In genomic region chr11:123548774-123549173, GRCh38 we compare ENCODE assay signal across 21 cellular contexts.
DNase-seq lines count a peak whose midpoint lies in the region; ATAC-seq, FAIRE-seq and TF ChIP-seq lines count a peak whose summit lies in the region.
"Had no signal": no experiment of that assay in that cellular context is flagged by ENCODE, and none has a peak within 500 bp of the region (broad histone marks: within the 10 kb centered on the region; RNA-seq: fewer than 3 reads in every experiment).

No MANE protein-coding gene starts in this region.

- no peak overlapping the region for H2AFZ ChIP-seq in GM23338
- no peak overlapping the region for H2AFZ ChIP-seq in H9 (ENCODE audit: low read length)
- no peak overlapping the region for H2AFZ ChIP-seq in H1 (ENCODE audit: low read length)

- in situ Hi-C loops in transverse colon (cut with MboI; ENCODE audit: low pct_ligation_motif_present in 1 of 4, low pct_unique_long_range_greater_than_20kb in 1 of 4, low sequenced_read_pairs in 3 of 4): no loop called here

- TF ChIP-seq RAD21 in H1 (IDR thresholded peaks at IDR 0.05 in 1 of 2, conservative IDR thresholded peaks at IDR 0.05 in 1 of 2; ENCODE audit: low read depth in 2 of 2, low read length in 2 of 2): no peak

- H3K27me3 Mint-ChIP-seq in GM23338 (ENCODE audit: insufficient read depth, low read depth, poor library complexity) (peaks cover 10% of the 10 kb centered on the region), H9 (ENCODE audit: low read depth) (no peaks in the 10 kb centered on the region)
- H3K27me3 Mint-ChIP-seq in CD4-positive, alpha-beta T cell: no peaks in the 10 kb centered on the region
- H3K27me3 Mint-ChIP-seq: CD4-positive, CD25-positive, alpha-beta regulatory T cell had no signal

- H3K36me3 ChIP-seq in GM23338 (ENCODE audit: insufficient read depth) (no peaks in the 10 kb centered on the region), H1 (ENCODE audit: control insufficient read depth in 2 of 4, insufficient read depth in 4 of 4, low read length in 3 of 4) (no peaks in the 10 kb centered on the region), transverse colon (no peaks in the 10 kb centered on the region)
- H3K36me3 ChIP-seq: BE2C, HAP-1 had no signal

- H3K4me3 Mint-ChIP-seq in GM23338: no peak overlapping the region
- H3K4me3 Mint-ChIP-seq in H9: no peak overlapping the region; a peak in 2 of 5 replicates
- no peak overlapping the region for H3K4me3 Mint-ChIP-seq in CD4-positive, alpha-beta T cell
- H3K4me3 Mint-ChIP-seq: CD4-positive, CD25-positive, alpha-beta regulatory T cell had no signal

- no peak overlapping the region for H2BK20ac ChIP-seq in H9 (ENCODE audit: low read depth, low read length, poor library complexity, severe bottlenecking)
- H2BK20ac ChIP-seq in H1 (ENCODE audit: low read length): no peak overlapping the region

- no peak overlapping the region for H3T11ph ChIP-seq in H9 (ENCODE audit: low read length)

- H3K4me1 Mint-ChIP-seq in GM23338: peaks cover 20% of the 10 kb centered on the region
- peaks cover 37 to 42% of the 10 kb centered on the region in 2 experiments for H3K4me1 Mint-ChIP-seq in H9
- no peaks in the 10 kb centered on the region for H3K4me1 Mint-ChIP-seq in CD4-positive, alpha-beta T cell (ENCODE audit: low read depth)

- no peak for ATAC-seq in GM23338
- no peak for ATAC-seq in CD4-positive, alpha-beta T cell (ENCODE audit: poor library complexity)
- ATAC-seq: K562 had no signal

- H4K8ac ChIP-seq in H9 (replicated peaks; ENCODE audit: insufficient read length, low read depth, low read length) (no peak overlapping the region), H1 (ENCODE audit: extremely low read depth, insufficient read depth, low read length) (no peak overlapping the region)

- no peak overlapping the region for H3K23ac ChIP-seq in H9 (ENCODE audit: insufficient read length, low read depth, low read length)
- H3K23ac ChIP-seq in H1 (ENCODE audit: insufficient read length): no peak overlapping the region

- H2AK5ac ChIP-seq in H9 (ENCODE audit: insufficient read length, low read length): no peak overlapping the region
- no peak overlapping the region for H2AK5ac ChIP-seq in H1 (ENCODE audit: low read depth, low read length)

- H3K27ac ChIP-seq in GM23338 (ENCODE audit: low read depth): no peak overlapping the region
- H3K27ac ChIP-seq in H9 (ENCODE audit: insufficient read length, low read depth, low read length): no peak overlapping the region
- no peak overlapping the region for H3K27ac ChIP-seq in H1 (ENCODE audit: low read depth, low read length)
- H3K27ac ChIP-seq in CD4-positive, alpha-beta T cell (ENCODE audit: low read depth, low read length): no peak overlapping the region
- no peak overlapping the region for H3K27ac ChIP-seq in transverse colon

- no peaks in the 10 kb centered on the region for H3K27me3 ChIP-seq in GM23338 (ENCODE audit: insufficient read depth)
- H3K27me3 ChIP-seq in H9 (ENCODE audit: insufficient read depth, low read length): no peaks in the 10 kb centered on the region
- H3K27me3 ChIP-seq in H1 (replicated peaks in 1 of 4; ENCODE audit: control insufficient read depth in 3 of 4, extremely low read depth in 1 of 4, insufficient read depth in 3 of 4, low read length in 3 of 4): no peaks in the 10 kb centered on the region
- no peaks in the 10 kb centered on the region for H3K27me3 ChIP-seq in CD4-positive, alpha-beta T cell (ENCODE audit: control insufficient read depth, insufficient read depth, low read length)
- H3K27me3 ChIP-seq in transverse colon: no peaks in the 10 kb centered on the region
- H3K27me3 ChIP-seq: BE2C had no signal

- H3K9me3 Mint-ChIP-seq in GM23338 (no peaks in the 10 kb centered on the region), H9 (no peaks in the 10 kb centered on the region)
- no peaks in the 10 kb centered on the region for H3K9me3 Mint-ChIP-seq in CD4-positive, alpha-beta T cell

- H3K4me1 ChIP-seq in GM23338 (ENCODE audit: insufficient read depth) (peaks cover 3% of the 10 kb centered on the region), H9 (ENCODE audit: insufficient read depth, low read length) (peaks cover 2% of the 10 kb centered on the region; the same call in 1 of the 2 replicates), H1 (replicated peaks in 1 of 4; ENCODE audit: control insufficient read depth in 3 of 4, insufficient read depth in 4 of 4, low read length in 3 of 4) (peaks cover 0 to 10% (median 4%) of the 10 kb centered on the region in 4 experiments; a peak in 3 of 7 replicates), transverse colon (no peaks in the 10 kb centered on the region)
- H3K4me1 ChIP-seq: Caco-2, HAP-1 had no signal

- H2BK12ac ChIP-seq in H9 (ENCODE audit: insufficient read length, low read depth, low read length) (no peak overlapping the region), H1 (ENCODE audit: low read depth, low read length) (no peak overlapping the region)

- H3K23me2 ChIP-seq in H9 (ENCODE audit: insufficient read length, low read depth, low read length, poor library complexity, severe bottlenecking) (no peaks in the 10 kb centered on the region), H1 (ENCODE audit: low read depth, low read length) (no peaks in the 10 kb centered on the region)

- intact Hi-C loops in CD4-positive, alpha-beta T cell (cut with DNase I, micrococcal nuclease): no loop called here
- intact Hi-C loops in transverse colon (cut with DNase I; ENCODE audit: low total_unique reads): no loop called here

- CTCF ChIA-PET in H1 (lab: Charles Lee; ENCODE audit: partially characterized antibody): interaction anchor here (0.7 to 7.7 kb wide), 11 partner anchors 10 to 929 kb away, joined by 3 to 58 read pairs (median 3); no protein-coding TSS in a partner anchor
- CTCF ChIA-PET in CD4-positive, alpha-beta T cell (lab: Charles Lee): no interaction called here

- H3K9ac ChIP-seq in H9 (ENCODE audit: extremely low read depth, insufficient read length, low read length) (no peak overlapping the region), H1 (replicated peaks in 1 of 4; ENCODE audit: extremely low read depth in 1 of 4, low read depth in 3 of 4, low read length in 3 of 4) (no peak overlapping the region; a peak in 1 of 7 replicates)

- H3K9me3 ChIP-seq in H9 (ENCODE audit: control insufficient read depth, low read depth, low read length) (no peaks in the 10 kb centered on the region), H1 (ENCODE audit: insufficient read depth in 2 of 2, low read depth in 1 of 2, low read length in 1 of 2) (no peaks in the 10 kb centered on the region), transverse colon (no peaks in the 10 kb centered on the region)
- H3K9me3 ChIP-seq in CD4-positive, alpha-beta T cell (ENCODE audit: control insufficient read depth, low read length): no peaks in the 10 kb centered on the region
- H3K9me3 ChIP-seq: BE2C, Caco-2, HAP-1 had no signal

- H2BK5ac ChIP-seq in H9 (ENCODE audit: insufficient read length, low read length): no peak overlapping the region
- H2BK5ac ChIP-seq in H1 (ENCODE audit: low read depth, low read length): no peak overlapping the region

- H4K20me1 ChIP-seq in GM23338 (replicated peaks; ENCODE audit: insufficient read depth): no peaks in the 10 kb centered on the region
- no peaks in the 10 kb centered on the region for H4K20me1 ChIP-seq in H9 (ENCODE audit: control insufficient read depth, insufficient read depth, insufficient read length)
- no peaks in the 10 kb centered on the region for H4K20me1 ChIP-seq in H1 (replicated peaks in 1 of 2; ENCODE audit: control insufficient read depth in 1 of 2, insufficient read depth in 2 of 2, low read length in 2 of 2)

- FAIRE-seq in H1 (lab: Jason Lieb, UNC): no peak
- FAIRE-seq: A204.1, D721Med, HTR-8/SVneo, K562 had no signal

- TF ChIP-seq POLR2A in H1 (IDR thresholded peaks at IDR 0.05; ENCODE audit: control extremely low read depth in 1 of 2, low read depth in 2 of 2, low read length in 2 of 2): no peak
- no peak for TF ChIP-seq POLR2A in transverse colon (IDR thresholded peaks at IDR 0.05)

- no peak overlapping the region for H3K4me3 ChIP-seq in GM23338
- H3K4me3 ChIP-seq in H1 (ENCODE audit: extremely low read depth in 1 of 4, insufficient read depth in 2 of 4, low read depth in 3 of 4, low read length in 4 of 4): no peak overlapping the region
- no peak overlapping the region for H3K4me3 ChIP-seq in transverse colon
- H3K4me3 ChIP-seq: HAP-1, K562 had no signal

- DNase-seq in GM23338 (ENCODE audit: low spot score) (no peak), H9 (no peak), NCI-H82 treated with DMSO at 0.1 percent for 48 hours (lab: John Stamatoyannopoulos, UW; ENCODE audit: unreplicated experiment) (peak; percentile 67), H1 (ENCODE audit: low read depth in 1 of 2, low spot score in 2 of 2) (no peak), transverse colon (no peak), DMS53 treated with DMSO at 0.1 percent for 48 hours (lab: John Stamatoyannopoulos, UW; ENCODE audit: unreplicated experiment) (no peak)
- no peak for DNase-seq in CD4-positive, alpha-beta T cell
- DNase-seq: ACHN; BE2C; C1 segment of cervical spinal cord; Caco-2; CD4-positive, CD25-positive, alpha-beta regulatory T cell; DMS79; GDM1; GOT3; IMR-90 had no signal

- no peak overlapping the region for H3K4ac ChIP-seq in H9 (ENCODE audit: low read depth, low read length)
- H3K4ac ChIP-seq in H1 (replicated peaks; ENCODE audit: insufficient read length, low read depth, low read length): no peak overlapping the region

- no peak for TF ChIP-seq CTCF in GM23338 (conservative IDR thresholded peaks at IDR 0.05; ENCODE audit: low read depth in 2 of 2)
- TF ChIP-seq CTCF in H9 (conservative IDR thresholded peaks at IDR 0.05): no peak
- TF ChIP-seq CTCF in H1 (IDR thresholded peaks at IDR 0.05; ENCODE audit: control extremely low read depth in 1 of 3, insufficient read depth in 1 of 3, low read depth in 1 of 3, low read length in 3 of 3): no peak
- TF ChIP-seq CTCF in CD4-positive, alpha-beta T cell (IDR thresholded peaks at IDR 0.05): no peak
- no peak for TF ChIP-seq CTCF in transverse colon (IDR thresholded peaks at IDR 0.05)

- no peak overlapping the region for H3K4me2 ChIP-seq in GM23338
- no peak overlapping the region for H3K4me2 ChIP-seq in H9 (ENCODE audit: insufficient read depth, insufficient read length, low read length)
- no peak overlapping the region for H3K4me2 ChIP-seq in H1 (ENCODE audit: insufficient read depth in 1 of 2, low read depth in 2 of 2, low read length in 2 of 2)

- H2BK120ac ChIP-seq in H9 (ENCODE audit: low read depth, low read length, poor library complexity, severe bottlenecking) (no peak overlapping the region), H1 (replicated peaks; ENCODE audit: low read depth, low read length) (no peak overlapping the region)

- no peaks in the 10 kb centered on the region for H3K9me2 ChIP-seq in GM23338 (ENCODE audit: insufficient read depth)

- peak overlapping the region; percentile 34; the same call in 1 of the 2 replicates for H3K27ac Mint-ChIP-seq in GM23338
- peak overlapping the region; percentile 15 to 93 (median 59); a peak in 4 of 7 replicates for H3K27ac Mint-ChIP-seq in H9
- no peak overlapping the region for H3K27ac Mint-ChIP-seq in CD4-positive, alpha-beta T cell
- H3K27ac Mint-ChIP-seq: CD4-positive, CD25-positive, alpha-beta regulatory T cell had no signal

- WGBS in H9 (ENCODE audit: extremely low coverage, insufficient read length, low lambda C conversion rate): no CpG with 5 or more reads among the region's 4 CpGs
- WGBS in H1 (ENCODE audit: extremely low coverage in 1 of 2, insufficient coverage in 1 of 2, insufficient read length in 1 of 2, insufficient replicate concordance in 2 of 2, low coverage in 1 of 2, low lambda C conversion rate in 2 of 2, missing lambda C conversion rate in 1 of 2), 2 experiments: 92% methylated on average over 4 of the region's 4 CpGs; no CpG with 5 or more reads in 1 of the 2 experiments
- 90 to 100% methylated on average over 1 to 4 of the region's 4 CpGs for WGBS in transverse colon (ENCODE audit: low coverage in 1 of 2), 2 donors

- H2BK15ac ChIP-seq in H9 (ENCODE audit: low read depth, low read length) (no peak overlapping the region), H1 (ENCODE audit: low read length) (no peak overlapping the region)

- POLR2A ChIA-PET in H1 (lab: Charles Lee; ENCODE audit: partially characterized antibody): no interaction called here
- POLR2A ChIA-PET in CD4-positive, alpha-beta T cell (lab: Charles Lee): no interaction called here

- H4K5ac ChIP-seq in H9 (ENCODE audit: insufficient read length, low read depth, low read length): no peak overlapping the region
- H4K5ac ChIP-seq in H1 (ENCODE audit: insufficient read length, low read depth, low read length): peak overlapping the region; percentile 13

- no peaks in the 10 kb centered on the region for H3F3A ChIP-seq in GM23338 (replicated peaks; ENCODE audit: low read depth)

- H4K91ac ChIP-seq in H9 (ENCODE audit: insufficient read length, low read depth, low read length) (no peak overlapping the region), H1 (replicated peaks; ENCODE audit: insufficient read length, low read length) (no peak overlapping the region)

- TF ChIP-seq EP300 in H1 (IDR thresholded peaks at IDR 0.05; ENCODE audit: borderline replicate concordance in 1 of 2, low read depth in 2 of 2, low read length in 2 of 2): no peak
- no peak for TF ChIP-seq EP300 in transverse colon (IDR thresholded peaks at IDR 0.05; ENCODE audit: low read depth)

- H3K36me3 Mint-ChIP-seq in GM23338 (ENCODE audit: low read depth) (no peaks in the 10 kb centered on the region), H9 (ENCODE audit: insufficient read depth in 1 of 3, low read depth in 3 of 3) (no peaks in the 10 kb centered on the region; a peak in 1 of 7 replicates)
- H3K36me3 Mint-ChIP-seq in CD4-positive, alpha-beta T cell (ENCODE audit: low read depth): no peaks in the 10 kb centered on the region
- H3K36me3 Mint-ChIP-seq: CD4-positive, CD25-positive, alpha-beta regulatory T cell had no signal

- H3K14ac ChIP-seq in H9 (ENCODE audit: insufficient read depth, low read length) (no peak overlapping the region), H1 (ENCODE audit: insufficient read length) (no peak overlapping the region)

- H3K79me1 ChIP-seq in H9 (ENCODE audit: insufficient read depth, low read depth, low read length, poor library complexity, severe bottlenecking): no peaks in the 10 kb centered on the region
- H3K79me1 ChIP-seq in H1 (ENCODE audit: low read depth, low read length): no peaks in the 10 kb centered on the region

- H3K18ac ChIP-seq in H9 (ENCODE audit: insufficient read length, low read depth, low read length) (no peak overlapping the region), H1 (ENCODE audit: extremely low read depth, low read length) (no peak overlapping the region)

- H3K56ac ChIP-seq in H9 (ENCODE audit: insufficient read length, low read depth, low read length) (no peak overlapping the region), H1 (replicated peaks; ENCODE audit: insufficient read length, low read depth, low read length) (no peak overlapping the region)

- H3K79me2 ChIP-seq in GM23338 (replicated peaks; ENCODE audit: insufficient read depth): no peaks in the 10 kb centered on the region
- 0 out of 2 replicates have a peak, but pooled peaks cover 1% of the 10 kb centered on the region for H3K79me2 ChIP-seq in H9 (ENCODE audit: insufficient read depth, low read length)
- no peaks in the 10 kb centered on the region for H3K79me2 ChIP-seq in H1 (ENCODE audit: control insufficient read depth in 1 of 2, insufficient read depth in 2 of 2, low read length in 2 of 2)
